Comparison of ENCODE assay signal across 3 cellular contexts in the genomic region with DNA sequence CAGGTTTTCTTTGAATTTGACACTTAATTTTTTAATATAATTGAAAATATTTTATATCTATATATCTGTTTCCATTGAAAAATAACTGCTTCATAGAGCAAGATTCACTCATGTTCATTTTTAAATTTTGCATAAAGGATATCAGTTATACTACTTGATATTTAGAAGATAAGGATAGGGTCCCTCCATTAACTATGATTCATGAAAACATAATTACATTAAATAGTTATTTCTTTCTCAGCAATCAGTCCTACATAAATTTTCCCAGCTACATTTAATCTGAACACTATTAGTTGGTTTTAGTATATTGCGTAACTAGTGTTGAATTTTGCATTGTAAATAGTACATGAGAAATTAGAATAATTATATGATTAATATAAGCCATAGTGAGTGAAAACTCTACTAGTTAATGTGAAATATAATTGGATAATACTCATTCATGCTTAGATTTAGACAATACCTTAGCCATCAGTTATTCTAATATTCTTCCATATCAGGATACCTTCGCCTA.
TF ChIP-seq lines count a peak whose summit lies in the region.

No MANE protein-coding gene starts in this region.

TF ChIP-seq in SK-N-SH treated with all-trans-retinoic acid at 6 μM for 48 hours, 23 proteins besides CTCF, POLR2A, EP300 and RAD21 (continues in another document):
- TF ChIP-seq SNAI2 (CRISPR knock-in tag; IDR thresholded peaks at IDR 0.05): no peak
- TF ChIP-seq, protein P1, sequence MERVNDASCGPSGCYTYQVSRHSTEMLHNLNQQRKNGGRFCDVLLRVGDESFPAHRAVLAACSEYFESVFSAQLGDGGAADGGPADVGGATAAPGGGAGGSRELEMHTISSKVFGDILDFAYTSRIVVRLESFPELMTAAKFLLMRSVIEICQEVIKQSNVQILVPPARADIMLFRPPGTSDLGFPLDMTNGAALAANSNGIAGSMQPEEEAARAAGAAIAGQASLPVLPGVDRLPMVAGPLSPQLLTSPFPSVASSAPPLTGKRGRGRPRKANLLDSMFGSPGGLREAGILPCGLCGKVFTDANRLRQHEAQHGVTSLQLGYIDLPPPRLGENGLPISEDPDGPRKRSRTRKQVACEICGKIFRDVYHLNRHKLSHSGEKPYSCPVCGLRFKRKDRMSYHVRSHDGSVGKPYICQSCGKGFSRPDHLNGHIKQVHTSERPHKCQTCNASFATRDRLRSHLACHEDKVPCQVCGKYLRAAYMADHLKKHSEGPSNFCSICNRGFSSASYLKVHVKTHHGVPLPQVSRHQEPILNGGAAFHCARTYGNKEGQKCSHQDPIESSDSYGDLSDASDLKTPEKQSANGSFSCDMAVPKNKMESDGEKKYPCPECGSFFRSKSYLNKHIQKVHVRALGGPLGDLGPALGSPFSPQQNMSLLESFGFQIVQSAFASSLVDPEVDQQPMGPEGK (CRISPR knock-in tag; IDR thresholded peaks at IDR 0.05; ENCODE audit: borderline replicate concordance): no peak; the same call in 1 of the 2 replicates
- no peak for TF ChIP-seq TOX (CRISPR knock-in tag; IDR thresholded peaks at IDR 0.05; ENCODE audit: borderline replicate concordance)
- no peak for TF ChIP-seq PPARA (CRISPR knock-in tag; IDR thresholded peaks at IDR 0.05; ENCODE audit: borderline replicate concordance)
- TF ChIP-seq ZFP3 (CRISPR knock-in tag; IDR thresholded peaks at IDR 0.05): no peak
- TF ChIP-seq ISL1 (CRISPR knock-in tag; IDR thresholded peaks at IDR 0.05): peak; percentile 98
- peak; percentile 70; the same call in 1 of the 2 replicates for TF ChIP-seq ZC3H10 (CRISPR knock-in tag; IDR thresholded peaks at IDR 0.05)
- TF ChIP-seq ZNF8 (CRISPR knock-in tag; IDR thresholded peaks at IDR 0.05): no peak
- TF ChIP-seq, protein P2, sequence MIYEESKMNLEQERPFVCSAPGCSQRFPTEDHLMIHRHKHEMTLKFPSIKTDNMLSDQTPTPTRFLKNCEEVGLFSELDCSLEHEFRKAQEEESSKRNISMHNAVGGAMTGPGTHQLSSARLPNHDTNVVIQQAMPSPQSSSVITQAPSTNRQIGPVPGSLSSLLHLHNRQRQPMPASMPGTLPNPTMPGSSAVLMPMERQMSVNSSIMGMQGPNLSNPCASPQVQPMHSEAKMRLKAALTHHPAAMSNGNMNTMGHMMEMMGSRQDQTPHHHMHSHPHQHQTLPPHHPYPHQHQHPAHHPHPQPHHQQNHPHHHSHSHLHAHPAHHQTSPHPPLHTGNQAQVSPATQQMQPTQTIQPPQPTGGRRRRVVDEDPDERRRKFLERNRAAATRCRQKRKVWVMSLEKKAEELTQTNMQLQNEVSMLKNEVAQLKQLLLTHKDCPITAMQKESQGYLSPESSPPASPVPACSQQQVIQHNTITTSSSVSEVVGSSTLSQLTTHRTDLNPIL (CRISPR knock-in tag; IDR thresholded peaks at IDR 0.05; ENCODE audit: low read depth): peak; percentile 65; the same call in 1 of the 2 replicates
- TF ChIP-seq, protein P3, sequence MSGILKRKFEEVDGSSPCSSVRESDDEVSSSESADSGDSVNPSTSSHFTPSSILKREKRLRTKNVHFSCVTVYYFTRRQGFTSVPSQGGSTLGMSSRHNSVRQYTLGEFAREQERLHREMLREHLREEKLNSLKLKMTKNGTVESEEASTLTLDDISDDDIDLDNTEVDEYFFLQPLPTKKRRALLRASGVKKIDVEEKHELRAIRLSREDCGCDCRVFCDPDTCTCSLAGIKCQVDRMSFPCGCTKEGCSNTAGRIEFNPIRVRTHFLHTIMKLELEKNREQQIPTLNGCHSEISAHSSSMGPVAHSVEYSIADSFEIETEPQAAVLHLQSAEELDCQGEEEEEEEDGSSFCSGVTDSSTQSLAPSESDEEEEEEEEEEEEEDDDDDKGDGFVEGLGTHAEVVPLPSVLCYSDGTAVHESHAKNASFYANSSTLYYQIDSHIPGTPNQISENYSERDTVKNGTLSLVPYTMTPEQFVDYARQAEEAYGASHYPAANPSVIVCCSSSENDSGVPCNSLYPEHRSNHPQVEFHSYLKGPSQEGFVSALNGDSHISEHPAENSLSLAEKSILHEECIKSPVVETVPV (CRISPR knock-in tag; IDR thresholded peaks at IDR 0.05): 0 out of 2 replicates have a peak, but pooled peaks have one; percentile 39
- TF ChIP-seq OSR1 (CRISPR knock-in tag; IDR thresholded peaks at IDR 0.05): no peak
- no peak for TF ChIP-seq ESRRG (CRISPR knock-in tag; IDR thresholded peaks at IDR 0.05)
- TF ChIP-seq GLIS3 (CRISPR knock-in tag; IDR thresholded peaks at IDR 0.05): no peak
- no peak for TF ChIP-seq ZFP30 (CRISPR knock-in tag; IDR thresholded peaks at IDR 0.05)

TF ChIP-seq in SK-N-SH, 30 proteins besides CTCF, POLR2A, EP300 and RAD21 (continues in another document):
- no peak for TF ChIP-seq YY1 (IDR thresholded peaks at IDR 0.05; ENCODE audit: low read depth)
- TF ChIP-seq SIN3A (IDR thresholded peaks at IDR 0.05; ENCODE audit: borderline replicate concordance, low read depth, low read length): no peak
- TF ChIP-seq RCOR1 (IDR thresholded peaks at IDR 0.05; ENCODE audit: low read length): no peak
- no peak for TF ChIP-seq TEAD4 (IDR thresholded peaks at IDR 0.05; ENCODE audit: borderline replicate concordance, insufficient read depth)
- no peak for TF ChIP-seq NRF1 (IDR thresholded peaks at IDR 0.05; ENCODE audit: low read depth, low read length)
- TF ChIP-seq, protein P4, sequence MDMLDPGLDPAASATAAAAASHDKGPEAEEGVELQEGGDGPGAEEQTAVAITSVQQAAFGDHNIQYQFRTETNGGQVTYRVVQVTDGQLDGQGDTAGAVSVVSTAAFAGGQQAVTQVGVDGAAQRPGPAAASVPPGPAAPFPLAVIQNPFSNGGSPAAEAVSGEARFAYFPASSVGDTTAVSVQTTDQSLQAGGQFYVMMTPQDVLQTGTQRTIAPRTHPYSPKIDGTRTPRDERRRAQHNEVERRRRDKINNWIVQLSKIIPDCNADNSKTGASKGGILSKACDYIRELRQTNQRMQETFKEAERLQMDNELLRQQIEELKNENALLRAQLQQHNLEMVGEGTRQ (IDR thresholded peaks at IDR 0.05; ENCODE audit: borderline replicate concordance, low read depth, low read length): no peak
- TF ChIP-seq SMC3 (IDR thresholded peaks at IDR 0.05; ENCODE audit: low read depth, low read length): no peak
- no peak for TF ChIP-seq FOXM1 (IDR thresholded peaks at IDR 0.05; ENCODE audit: low read depth)
- TF ChIP-seq, protein P5, sequence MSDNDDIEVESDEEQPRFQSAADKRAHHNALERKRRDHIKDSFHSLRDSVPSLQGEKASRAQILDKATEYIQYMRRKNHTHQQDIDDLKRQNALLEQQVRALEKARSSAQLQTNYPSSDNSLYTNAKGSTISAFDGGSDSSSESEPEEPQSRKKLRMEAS (IDR thresholded peaks at IDR 0.05; ENCODE audit: low read depth): no peak
- TF ChIP-seq, protein P6, sequence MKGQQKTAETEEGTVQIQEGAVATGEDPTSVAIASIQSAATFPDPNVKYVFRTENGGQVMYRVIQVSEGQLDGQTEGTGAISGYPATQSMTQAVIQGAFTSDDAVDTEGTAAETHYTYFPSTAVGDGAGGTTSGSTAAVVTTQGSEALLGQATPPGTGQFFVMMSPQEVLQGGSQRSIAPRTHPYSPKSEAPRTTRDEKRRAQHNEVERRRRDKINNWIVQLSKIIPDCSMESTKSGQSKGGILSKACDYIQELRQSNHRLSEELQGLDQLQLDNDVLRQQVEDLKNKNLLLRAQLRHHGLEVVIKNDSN (IDR thresholded peaks at IDR 0.05; ENCODE audit: borderline replicate concordance, low read depth): no peak
- TF ChIP-seq, protein P7, sequence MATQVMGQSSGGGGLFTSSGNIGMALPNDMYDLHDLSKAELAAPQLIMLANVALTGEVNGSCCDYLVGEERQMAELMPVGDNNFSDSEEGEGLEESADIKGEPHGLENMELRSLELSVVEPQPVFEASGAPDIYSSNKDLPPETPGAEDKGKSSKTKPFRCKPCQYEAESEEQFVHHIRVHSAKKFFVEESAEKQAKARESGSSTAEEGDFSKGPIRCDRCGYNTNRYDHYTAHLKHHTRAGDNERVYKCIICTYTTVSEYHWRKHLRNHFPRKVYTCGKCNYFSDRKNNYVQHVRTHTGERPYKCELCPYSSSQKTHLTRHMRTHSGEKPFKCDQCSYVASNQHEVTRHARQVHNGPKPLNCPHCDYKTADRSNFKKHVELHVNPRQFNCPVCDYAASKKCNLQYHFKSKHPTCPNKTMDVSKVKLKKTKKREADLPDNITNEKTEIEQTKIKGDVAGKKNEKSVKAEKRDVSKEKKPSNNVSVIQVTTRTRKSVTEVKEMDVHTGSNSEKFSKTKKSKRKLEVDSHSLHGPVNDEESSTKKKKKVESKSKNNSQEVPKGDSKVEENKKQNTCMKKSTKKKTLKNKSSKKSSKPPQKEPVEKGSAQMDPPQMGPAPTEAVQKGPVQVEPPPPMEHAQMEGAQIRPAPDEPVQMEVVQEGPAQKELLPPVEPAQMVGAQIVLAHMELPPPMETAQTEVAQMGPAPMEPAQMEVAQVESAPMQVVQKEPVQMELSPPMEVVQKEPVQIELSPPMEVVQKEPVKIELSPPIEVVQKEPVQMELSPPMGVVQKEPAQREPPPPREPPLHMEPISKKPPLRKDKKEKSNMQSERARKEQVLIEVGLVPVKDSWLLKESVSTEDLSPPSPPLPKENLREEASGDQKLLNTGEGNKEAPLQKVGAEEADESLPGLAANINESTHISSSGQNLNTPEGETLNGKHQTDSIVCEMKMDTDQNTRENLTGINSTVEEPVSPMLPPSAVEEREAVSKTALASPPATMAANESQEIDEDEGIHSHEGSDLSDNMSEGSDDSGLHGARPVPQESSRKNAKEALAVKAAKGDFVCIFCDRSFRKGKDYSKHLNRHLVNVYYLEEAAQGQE (IDR thresholded peaks at IDR 0.05; ENCODE audit: low read depth, low read length): no peak
- TF ChIP-seq TAF1 (IDR thresholded peaks at IDR 0.05; ENCODE audit: borderline replicate concordance, low read depth, low read length): no peak
- TF ChIP-seq GABPA (IDR thresholded peaks at IDR 0.05; ENCODE audit: low read depth): no peak

TF ChIP-seq in HepG2, 621 proteins besides CTCF, POLR2A, EP300 and RAD21:
- TF ChIP-seq, protein P8, sequence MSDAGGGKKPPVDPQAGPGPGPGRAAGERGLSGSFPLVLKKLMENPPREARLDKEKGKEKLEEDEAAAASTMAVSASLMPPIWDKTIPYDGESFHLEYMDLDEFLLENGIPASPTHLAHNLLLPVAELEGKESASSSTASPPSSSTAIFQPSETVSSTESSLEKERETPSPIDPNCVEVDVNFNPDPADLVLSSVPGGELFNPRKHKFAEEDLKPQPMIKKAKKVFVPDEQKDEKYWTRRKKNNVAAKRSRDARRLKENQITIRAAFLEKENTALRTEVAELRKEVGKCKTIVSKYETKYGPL (CRISPR knock-in tag; IDR thresholded peaks at IDR 0.05): no peak
- TF ChIP-seq, protein P9, sequence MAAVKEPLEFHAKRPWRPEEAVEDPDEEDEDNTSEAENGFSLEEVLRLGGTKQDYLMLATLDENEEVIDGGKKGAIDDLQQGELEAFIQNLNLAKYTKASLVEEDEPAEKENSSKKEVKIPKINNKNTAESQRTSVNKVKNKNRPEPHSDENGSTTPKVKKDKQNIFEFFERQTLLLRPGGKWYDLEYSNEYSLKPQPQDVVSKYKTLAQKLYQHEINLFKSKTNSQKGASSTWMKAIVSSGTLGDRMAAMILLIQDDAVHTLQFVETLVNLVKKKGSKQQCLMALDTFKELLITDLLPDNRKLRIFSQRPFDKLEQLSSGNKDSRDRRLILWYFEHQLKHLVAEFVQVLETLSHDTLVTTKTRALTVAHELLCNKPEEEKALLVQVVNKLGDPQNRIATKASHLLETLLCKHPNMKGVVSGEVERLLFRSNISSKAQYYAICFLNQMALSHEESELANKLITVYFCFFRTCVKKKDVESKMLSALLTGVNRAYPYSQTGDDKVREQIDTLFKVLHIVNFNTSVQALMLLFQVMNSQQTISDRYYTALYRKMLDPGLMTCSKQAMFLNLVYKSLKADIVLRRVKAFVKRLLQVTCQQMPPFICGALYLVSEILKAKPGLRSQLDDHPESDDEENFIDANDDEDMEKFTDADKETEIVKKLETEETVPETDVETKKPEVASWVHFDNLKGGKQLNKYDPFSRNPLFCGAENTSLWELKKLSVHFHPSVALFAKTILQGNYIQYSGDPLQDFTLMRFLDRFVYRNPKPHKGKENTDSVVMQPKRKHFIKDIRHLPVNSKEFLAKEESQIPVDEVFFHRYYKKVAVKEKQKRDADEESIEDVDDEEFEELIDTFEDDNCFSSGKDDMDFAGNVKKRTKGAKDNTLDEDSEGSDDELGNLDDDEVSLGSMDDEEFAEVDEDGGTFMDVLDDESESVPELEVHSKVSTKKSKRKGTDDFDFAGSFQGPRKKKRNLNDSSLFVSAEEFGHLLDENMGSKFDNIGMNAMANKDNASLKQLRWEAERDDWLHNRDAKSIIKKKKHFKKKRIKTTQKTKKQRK (IDR thresholded peaks at IDR 0.05; ENCODE audit: low read length): no peak
- TF ChIP-seq CEBPB (IDR thresholded peaks at IDR 0.05; ENCODE audit: borderline replicate concordance, low read depth, low read length): peak; percentile 62; the same call in 1 of the 2 replicates
TF ChIP-seq in HepG2: peak in this region for 1.
